14 cellular contexts compared by ENCODE assay signal in the genomic region with DNA sequence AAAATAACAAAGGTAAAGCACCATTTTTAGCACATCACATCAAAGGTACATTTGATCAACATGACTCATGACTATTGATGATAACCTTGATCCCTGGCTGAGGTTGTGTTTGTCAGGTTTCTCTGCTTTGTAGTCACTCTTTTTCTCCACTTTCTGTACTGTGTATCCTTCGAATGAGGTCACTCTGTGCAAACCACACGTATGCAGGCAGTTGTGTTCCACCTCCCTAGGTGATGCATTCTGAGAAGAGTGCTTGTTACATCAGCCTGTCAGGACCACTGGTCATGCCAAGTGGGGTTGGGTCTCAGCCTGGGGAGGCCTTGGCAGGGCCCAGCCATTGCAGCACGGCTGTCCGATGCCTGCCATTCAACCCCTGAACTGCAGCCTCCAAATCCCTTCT.
"Had no signal": no experiment of that assay in that cellular context is flagged by ENCODE, and none has a peak within 500 bp of the region (broad histone marks: within the 10 kb centered on the region; RNA-seq: fewer than 3 reads in every experiment).

No MANE protein-coding gene starts in this region.

- H3K4me3 Mint-ChIP-seq: activated naive CD4-positive, alpha-beta T cell treated with anti-CD3 and anti-CD28 coated beads, Interleukin-2, amount 10 ng/mL, durations not matched to agents 7 days and 5 days; effector memory CD8-positive, alpha-beta T cell; immature natural killer cell; neural progenitor cell; type B pancreatic cell had no signal

- H3K9me3 Mint-ChIP-seq: effector memory CD8-positive, alpha-beta T cell; immature natural killer cell; type B pancreatic cell had no signal

- H3K27me3 Mint-ChIP-seq: activated naive CD4-positive, alpha-beta T cell treated with anti-CD3 and anti-CD28 coated beads, Interleukin-2, amount 10 ng/mL, durations not matched to agents 7 days and 5 days; effector memory CD8-positive, alpha-beta T cell; type B pancreatic cell had no signal

- DNase-seq: activated naive CD4-positive, alpha-beta T cell treated with anti-CD3 and anti-CD28 coated beads, Interleukin-2, amount 10 ng/mL, durations not matched to agents 7 days and 5 days; amniotic stem cell; effector memory CD8-positive, alpha-beta T cell; esophagus squamous epithelium; heart right ventricle; immature natural killer cell; kidney glomerular epithelial cell; left ventricle myocardium inferior; mammary epithelial cell; right cardiac atrium; testis; WERI-Rb-1 had no signal

- ATAC-seq: effector memory CD8-positive, alpha-beta T cell; heart right ventricle; right cardiac atrium had no signal

- H3K27ac Mint-ChIP-seq: effector memory CD8-positive, alpha-beta T cell; immature natural killer cell; neural progenitor cell; type B pancreatic cell had no signal
